In the genomic region with DNA sequence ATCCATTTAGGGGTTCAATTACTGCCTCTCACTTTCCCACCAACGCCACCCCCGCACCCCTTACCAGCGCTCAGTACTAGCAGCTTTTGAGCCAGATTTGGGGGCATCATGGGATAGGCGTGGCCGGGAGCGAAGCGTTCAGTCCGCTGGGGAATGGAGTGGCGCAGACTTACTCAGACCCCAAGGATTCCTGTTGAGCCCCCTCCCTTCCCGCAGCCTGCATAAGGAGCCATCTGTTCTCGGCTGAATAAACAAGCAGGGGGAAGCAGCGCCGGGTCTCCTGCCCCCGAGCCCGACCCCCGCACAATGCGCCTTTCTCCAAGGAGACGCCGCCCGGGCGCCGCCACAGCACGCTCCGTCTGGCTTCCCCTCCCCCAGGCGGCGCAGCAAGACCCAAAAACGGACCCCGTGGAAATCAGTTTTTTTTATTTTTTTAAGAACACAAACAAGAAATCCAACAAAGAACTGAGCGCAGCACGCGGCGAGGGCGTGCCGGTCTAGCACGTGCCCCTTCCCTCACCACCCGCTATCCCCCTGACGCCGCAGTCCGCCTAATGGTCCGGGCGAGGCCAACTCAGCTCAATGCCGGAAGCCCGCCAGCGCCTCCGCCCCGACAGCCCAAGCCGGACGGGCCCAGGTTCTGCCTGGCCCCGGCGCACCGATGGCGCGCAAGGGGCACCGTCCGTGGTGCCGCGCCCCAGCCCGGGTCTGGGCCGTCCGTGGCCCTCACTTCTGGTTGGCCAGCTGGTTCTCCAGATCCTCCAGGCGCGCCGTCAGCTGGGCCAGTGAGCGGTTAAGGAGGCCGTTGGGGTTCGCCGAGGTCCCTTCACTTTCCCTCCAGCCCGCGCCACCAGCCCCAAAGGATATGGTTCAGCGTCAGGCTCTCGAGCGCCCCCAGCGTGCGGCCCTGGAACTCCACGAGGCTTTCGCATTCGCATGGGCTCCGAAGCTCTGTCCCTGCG, we compare ENCODE assay signal across 7 cellular contexts. TPM values are rescaled to one million over a fixed set of nuclear protein-coding genes. Genes with fewer than 3 reads are reported as not detected.
DNase-seq lines count a peak whose midpoint lies in the region; ATAC-seq and TF ChIP-seq lines count a peak whose summit lies in the region.

No MANE protein-coding gene starts in this region.

- no peak for TF ChIP-seq EP300 in upper lobe of left lung (IDR thresholded peaks at IDR 0.05)

- H3K36me3 ChIP-seq in adipocyte (ENCODE audit: control insufficient read depth, insufficient read depth, low read length, severe bottlenecking) (no peaks in the 10 kb centered on the region), upper lobe of left lung (no peaks in the 10 kb centered on the region)

- ATAC-seq in GM18867 (IDR thresholded peaks at IDR 0.05; ENCODE audit: unreplicated experiment), result peak; percentile 60
- ATAC-seq in T-cell (replicated peaks in 1 of 4), result peak; percentile 89 to 94 (median 92)
- peak; percentile 80 to 91 for ATAC-seq in left cardiac atrium
- peak; percentile 92 to 94 for ATAC-seq in upper lobe of left lung (ENCODE audit: low FRiP score in 2 of 2)

- H3K4me3 Mint-ChIP-seq in T-cell, result peak overlapping the region; percentile 61 to 75 (median 68)

- peak overlapping the region; percentile 31 to 72 (median 54) for H3K27ac ChIP-seq in upper lobe of left lung

- H3K9ac ChIP-seq in adipocyte (ENCODE audit: low read length), result peak overlapping the region; percentile 46

- peak in 1 of 4 donors; percentile 55 for TF ChIP-seq POLR2A in upper lobe of left lung (IDR thresholded peaks at IDR 0.05)

- no peaks in the 10 kb centered on the region for H3K4me1 ChIP-seq in adipocyte (ENCODE audit: control insufficient read depth, insufficient read depth, low read length)
- peaks cover 16 to 25% (median 19%) of the 10 kb centered on the region in 4 donors for H3K4me1 ChIP-seq in upper lobe of left lung

- no peaks in the 10 kb centered on the region for H3K9me3 Mint-ChIP-seq in T-cell

- H3K36me3 Mint-ChIP-seq in T-cell, result no peaks in the 10 kb centered on the region

- peaks cover 27% of the 10 kb centered on the region for H3K27me3 ChIP-seq in adipocyte (replicated peaks; ENCODE audit: control insufficient read depth, insufficient read depth, low read length)
- no peaks in the 10 kb centered on the region for H3K27me3 ChIP-seq in upper lobe of left lung

- H3K27me3 Mint-ChIP-seq in T-cell, result peaks cover 33 to 55% of the 10 kb centered on the region in 2 donors

- DNase-seq in M059J (ENCODE audit: low read depth) (peak; percentile 86), T-cell (peak; percentile 37 to 81 (median 72)), adipocyte (ENCODE audit: low read depth) (peak; percentile 91), left cardiac atrium (peak; percentile 88), posterior vena cava (ENCODE audit: low spot score) (peak; percentile 96), upper lobe of left lung (peak; percentile 88 to 98)

- peaks cover 14 to 21% (median 17%) of the 10 kb centered on the region in 3 donors for H3K4me1 Mint-ChIP-seq in T-cell

- H3K27ac Mint-ChIP-seq in T-cell, result no peak overlapping the region

- POLR2A ChIA-PET in T-cell (lab: Charles Lee), result interaction anchor here in 1 of 2 donors (1.1 kb wide), 1 partner anchor 137 kb away, joined by 3 read pairs; no protein-coding TSS in a partner anchor

- peaks cover 5% of the 10 kb centered on the region for H3K9me3 ChIP-seq in adipocyte (ENCODE audit: control insufficient read depth, low read length)
- no peaks in the 10 kb centered on the region for H3K9me3 ChIP-seq in upper lobe of left lung

- TF ChIP-seq CTCF in upper lobe of left lung (IDR thresholded peaks at IDR 0.05), result peak; percentile 91 to 99 (median 94)

- H3K4me3 ChIP-seq in adipocyte (ENCODE audit: low read length) (peak overlapping the region; percentile 77), upper lobe of left lung (peak overlapping the region; percentile 34 to 60 (median 50))

- CTCF ChIA-PET in T-cell (lab: Charles Lee), result interaction anchor here (0.5 to 2.6 kb wide), 24 partner anchors 9 to 558 kb away, joined by 3 to 9 read pairs (median 4); partner anchors contain the start of gene SYS1 (in 1 of the 2)

- intact Hi-C loops in left cardiac atrium (cut with DNase I), result loop anchor here in 1 of 2 donors (10.0 kb wide), 1 partner anchor 199 kb away; no protein-coding TSS in a partner anchor
- intact Hi-C loops in posterior vena cava (cut with DNase I), result no loop called here

- WGBS in upper lobe of left lung, 2 donors, result 6% methylated on average over 29 to 74 of the region's 79 CpGs

RNA-seq across cellular contexts. Expression of gene RBPJL, which starts 13.3 kb away (rescaled TPM):
- not detected in 2 replicates for total RNA-seq in M059J (2014; rRNA removed; shearing (Covaris generic))
- total RNA-seq in T-cell, result under 1 TPM in 3 of 5 donors, not detected in 2; 0.22 to 0.29 (median 0.26) TPM
- not detected for total RNA-seq in left cardiac atrium
- total RNA-seq in posterior vena cava, result not detected
- under 1 TPM in 2 of 6 donors, not detected in 4; 0.09 to 0.13 TPM for total RNA-seq in upper lobe of left lung

RNA-seq across cellular contexts. Expression of gene MATN4, which starts 14.8 kb away (rescaled TPM):
- not detected in 2 replicates for total RNA-seq in M059J (2014; rRNA removed; shearing (Covaris generic))
- not detected for total RNA-seq in T-cell
- not detected for total RNA-seq in left cardiac atrium
- total RNA-seq in posterior vena cava, result under 1 TPM; 0.29 to 0.56 TPM
- under 1 TPM in 2 of 6 donors, not detected in 4; 0.30 to 0.44 TPM for total RNA-seq in upper lobe of left lung

RNA-seq across cellular contexts. Expression of gene SLPI, which starts 39.0 kb away (rescaled TPM):
- total RNA-seq in M059J (2014; rRNA removed; shearing (Covaris generic)), result 0.30 TPM in 1 of 2 replicates, not detected in the other
- total RNA-seq in T-cell, result 1 to 10 TPM in 3 of 5 donors, not detected in 2; 1.1 to 1.7 (median 1.2) TPM
- total RNA-seq in left cardiac atrium, result 10 to 100 TPM; 44.2 to 86.7 TPM
- total RNA-seq in posterior vena cava, result 10 to 100 TPM; 14.6 to 74.0 TPM
- total RNA-seq in upper lobe of left lung, result 1,000 to 10,000 TPM; 1,039 to 7,285 (median 2,025) TPM

RNA-seq across cellular contexts. Expression of gene SDC4, which starts 54.9 kb away (rescaled TPM):
- total RNA-seq in M059J (2014; rRNA removed; shearing (Covaris generic)), result 177 and 189 TPM in 2 replicates
- total RNA-seq in T-cell, result 1 to 10 TPM in 4 of 5 donors, under 1 TPM in 1; 0.68 to 4.4 (median 3.5) TPM
- 100 to 1,000 TPM in 1 of 2 donors, 10 to 100 TPM in 1; 51.4 to 152 TPM for total RNA-seq in left cardiac atrium
- total RNA-seq in posterior vena cava, result 100 to 1,000 TPM in 1 of 2 donors, 10 to 100 TPM in 1; 85.7 to 104 TPM
- total RNA-seq in upper lobe of left lung, result 100 to 1,000 TPM; 178 to 568 (median 291) TPM

Comparison
In these comparisons a context has a peak if more than half of its experiments do, and no peak if none do; other contexts are left out.
1. Peak in every context shown above with its lines: DNase-seq, ATAC-seq, H3K4me3 ChIP-seq and H3K27ac ChIP-seq.
2. RNA of gene SLPI, which starts 39.0 kb away (total RNA-seq): 1,039 to 7,285 TPM in upper lobe of left lung; 44.2 to 86.7 TPM in left cardiac atrium, 14.6 to 74.0 TPM in posterior vena cava, 1.1 to 1.7 TPM in T-cell and 0.30 TPM in M059J; every median in the first group is over 10 times any median in the second.